In genomic region chr2:164840930-164841718, GRCh38 we compare ENCODE assay signal across 8 cellular contexts. TPM values are rescaled to one million over a fixed set of nuclear protein-coding genes. Genes with fewer than 3 reads are reported as not detected.
DNase-seq lines count a peak whose midpoint lies in the region; ATAC-seq and TF ChIP-seq lines count a peak whose summit lies in the region.

No MANE protein-coding gene starts in this region.

- intact Hi-C loops in breast epithelium (cut with DNase I; ENCODE audit: low total_unique reads), result no loop called here

- no peaks in the 10 kb centered on the region for H3K27me3 ChIP-seq in breast epithelium
- peaks cover 18% of the 10 kb centered on the region for H3K27me3 ChIP-seq in iPS-20b (ENCODE audit: insufficient read depth, low read length)

- peak overlapping the region; percentile 96 to 97 for H3K27ac ChIP-seq in breast epithelium
- H3K27ac ChIP-seq in iPS-20b (ENCODE audit: low read length), result no peak overlapping the region

- H3K9ac ChIP-seq in iPS-20b (ENCODE audit: low read depth, low read length), result peak overlapping the region; percentile 82; the same call in 1 of the 2 replicates

- H3K9me3 ChIP-seq in breast epithelium, result no peaks in the 10 kb centered on the region
- H3K9me3 ChIP-seq in iPS-20b (ENCODE audit: insufficient read depth, low read depth, low read length), result no peaks in the 10 kb centered on the region

- no peak for TF ChIP-seq POLR2A in breast epithelium (IDR thresholded peaks at IDR 0.05)

- H3K4me3 ChIP-seq in breast epithelium, result peak overlapping the region; percentile 70 to 84 (median 84)
- H3K4me3 ChIP-seq in iPS-20b (ENCODE audit: low read length), result peak overlapping the region; percentile 84
- H3K4me3 ChIP-seq in skeletal muscle cell (ENCODE audit: low read depth, low read length), result peak overlapping the region; percentile 81

- ATAC-seq in GM21423 (IDR thresholded peaks at IDR 0.05; ENCODE audit: unreplicated experiment), result peak; percentile 62

- DNase-seq in ELF-1 (ENCODE audit: low read depth, low spot score), result peak; percentile 81
- peak; percentile 80 for DNase-seq in HT1080 (ENCODE audit: low read depth)
- peak; percentile 63 for DNase-seq in RKO (ENCODE audit: low spot score)
- peak; percentile 53 to 64 for DNase-seq in breast epithelium (ENCODE audit: low spot score in 2 of 2)
- DNase-seq in skeletal muscle cell (ENCODE audit: low read depth), result peak; percentile 19
- DNase-seq in effector CD8-positive, alpha-beta T cell (lab: John Stamatoyannopoulos, UW), result no peak

- TF ChIP-seq CTCF in breast epithelium (IDR thresholded peaks at IDR 0.05), result peak in 1 of 3 donors; percentile 25

- peaks cover 0 to 4% of the 10 kb centered on the region in 2 donors for H3K4me1 ChIP-seq in breast epithelium
- H3K4me1 ChIP-seq in iPS-20b (ENCODE audit: insufficient read depth, low read length), result peaks cover 4% of the 10 kb centered on the region

- H3K36me3 ChIP-seq in breast epithelium (no peaks in the 10 kb centered on the region), iPS-20b (ENCODE audit: insufficient read depth, low read depth, low read length) (no peaks in the 10 kb centered on the region)

RNA-seq across cellular contexts. Expression of gene COBLL1, which starts 0.5 kb away (rescaled TPM):
- 5.2 and 8.3 TPM in 2 replicates for total RNA-seq in HT1080 (2014; rRNA removed; shearing (Covaris generic))
- 7.0 and 10.0 TPM in 2 replicates for polyA plus RNA-seq in HT1080 (2015; cell fraction: cytosol; rRNA removed)
- 12.4 and 13.5 TPM in 2 replicates for polyA plus RNA-seq in HT1080 (2015; cell fraction: nucleus; rRNA removed)
- total RNA-seq in breast epithelium, result 10 to 100 TPM; 43.6 to 92.8 (median 75.8) TPM
